1 cellular context compared by ENCODE assay signal in genomic region chr5:77444356-77444755, GRCh38.
TF ChIP-seq lines count a peak whose summit lies in the region.

No MANE protein-coding gene starts in this region.

TF ChIP-seq in SK-N-SH treated with all-trans-retinoic acid at 6 μM for 48 hours, 23 proteins besides CTCF, POLR2A, EP300 and RAD21 (continued from another document):
- no peak for TF ChIP-seq CREB5 (CRISPR knock-in tag; IDR thresholded peaks at IDR 0.05; ENCODE audit: low read depth)
- TF ChIP-seq ESRRG (CRISPR knock-in tag; IDR thresholded peaks at IDR 0.05) = no peak
- no peak for TF ChIP-seq ZFP30 (CRISPR knock-in tag; IDR thresholded peaks at IDR 0.05)
- no peak for TF ChIP-seq ARNTL (CRISPR knock-in tag; IDR thresholded peaks at IDR 0.05; ENCODE audit: borderline replicate concordance, low read depth)
- TF ChIP-seq, protein P1, sequence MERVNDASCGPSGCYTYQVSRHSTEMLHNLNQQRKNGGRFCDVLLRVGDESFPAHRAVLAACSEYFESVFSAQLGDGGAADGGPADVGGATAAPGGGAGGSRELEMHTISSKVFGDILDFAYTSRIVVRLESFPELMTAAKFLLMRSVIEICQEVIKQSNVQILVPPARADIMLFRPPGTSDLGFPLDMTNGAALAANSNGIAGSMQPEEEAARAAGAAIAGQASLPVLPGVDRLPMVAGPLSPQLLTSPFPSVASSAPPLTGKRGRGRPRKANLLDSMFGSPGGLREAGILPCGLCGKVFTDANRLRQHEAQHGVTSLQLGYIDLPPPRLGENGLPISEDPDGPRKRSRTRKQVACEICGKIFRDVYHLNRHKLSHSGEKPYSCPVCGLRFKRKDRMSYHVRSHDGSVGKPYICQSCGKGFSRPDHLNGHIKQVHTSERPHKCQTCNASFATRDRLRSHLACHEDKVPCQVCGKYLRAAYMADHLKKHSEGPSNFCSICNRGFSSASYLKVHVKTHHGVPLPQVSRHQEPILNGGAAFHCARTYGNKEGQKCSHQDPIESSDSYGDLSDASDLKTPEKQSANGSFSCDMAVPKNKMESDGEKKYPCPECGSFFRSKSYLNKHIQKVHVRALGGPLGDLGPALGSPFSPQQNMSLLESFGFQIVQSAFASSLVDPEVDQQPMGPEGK (CRISPR knock-in tag; IDR thresholded peaks at IDR 0.05; ENCODE audit: borderline replicate concordance) = no peak
- TF ChIP-seq ZNF70 (CRISPR knock-in tag; IDR thresholded peaks at IDR 0.05) = no peak
- no peak for TF ChIP-seq ZC3H10 (CRISPR knock-in tag; IDR thresholded peaks at IDR 0.05)
- no peak for TF ChIP-seq SNAI2 (CRISPR knock-in tag; IDR thresholded peaks at IDR 0.05)
- no peak for TF ChIP-seq ZFP3 (CRISPR knock-in tag; IDR thresholded peaks at IDR 0.05)
- no peak for TF ChIP-seq ISL1 (CRISPR knock-in tag; IDR thresholded peaks at IDR 0.05)
- no peak for TF ChIP-seq GLIS3 (CRISPR knock-in tag; IDR thresholded peaks at IDR 0.05)
